ENCODE assay signal across 12 cellular contexts in the genomic region with DNA sequence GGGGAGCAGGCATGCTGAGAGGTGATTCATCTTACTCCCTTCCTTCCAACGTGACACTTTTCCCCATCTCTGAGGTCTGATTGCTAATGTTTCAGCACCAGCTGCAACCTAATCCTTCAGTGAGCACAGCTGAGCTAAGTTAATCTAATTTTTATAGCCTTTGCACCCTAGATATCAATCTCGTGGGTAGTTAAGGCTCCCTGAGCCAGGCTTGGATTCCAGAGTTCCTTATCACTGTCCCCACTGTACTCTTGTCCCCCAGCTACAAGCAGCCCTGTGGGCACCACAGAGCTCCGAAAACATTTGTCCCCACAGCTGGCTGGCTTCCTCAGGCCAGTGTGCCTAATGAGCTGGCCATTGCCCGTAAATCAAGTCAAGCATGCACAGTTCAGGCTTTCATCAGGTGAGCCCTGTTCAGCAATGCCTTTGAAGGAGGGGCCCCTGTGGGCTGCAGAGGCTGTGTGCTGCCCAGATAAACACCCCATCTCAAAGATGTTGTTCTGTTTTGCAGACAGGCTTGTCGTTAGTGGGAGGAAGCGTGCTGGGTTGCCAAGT.
DNase-seq lines count a peak whose midpoint lies in the region; ATAC-seq and TF ChIP-seq lines count a peak whose summit lies in the region.
"Had no signal": no experiment of that assay in that cellular context is flagged by ENCODE, and none has a peak within 500 bp of the region (broad histone marks: within the 10 kb centered on the region; RNA-seq: fewer than 3 reads in every experiment).

No MANE protein-coding gene starts in this region.

- WGBS in right lobe of liver (ENCODE audit: insufficient coverage, low coverage, low lambda C conversion rate, missing lambda C conversion rate) = 46% methylated on average over 5 of the region's 6 CpGs

- peak; percentile 26 for DNase-seq in DMS 273 (lab: John Stamatoyannopoulos, UW; ENCODE audit: unreplicated experiment)
- no peak for DNase-seq in DMS 273 treated with DMSO at 0.1 percent for 48 hours (lab: John Stamatoyannopoulos, UW)
- peak; percentile 94 for DNase-seq in RPMI7951 (ENCODE audit: low read depth)
- DNase-seq in fibroblast of peridontal ligament (ENCODE audit: extremely low read depth) = peak; percentile 40
- DNase-seq in skeletal muscle cell (ENCODE audit: low read depth) = peak; percentile 56
- DNase-seq in middle frontal gyrus (ENCODE audit: extremely low spot score, low spot score) = no peak
- no peak for DNase-seq in activated CD4-positive, alpha-beta T cell treated with anti-CD3 and anti-CD28 coated beads, Interleukin-2, amount 50 U/mL, for 48 hours
- no peak for DNase-seq in right lobe of liver
- DNase-seq: activated T-cell treated with anti-CD3 and anti-CD28 coated beads, Interleukin-2, amount 50 U/mL, for 48 hours; DMS53; transverse colon had no signal

- TF ChIP-seq CTCF in right lobe of liver (IDR thresholded peaks at IDR 0.05) = no peak

- intact Hi-C loops in right lobe of liver (cut with DNase I) = no loop called here

- no peak overlapping the region for H3K27ac ChIP-seq in right lobe of liver
- H3K27ac ChIP-seq: 22Rv1, transverse colon had no signal

- H3K9me3 ChIP-seq in right lobe of liver = no peaks in the 10 kb centered on the region
- H3K9me3 ChIP-seq: transverse colon had no signal

- H3K4me3 ChIP-seq in skeletal muscle cell (ENCODE audit: low read depth, low read length) (no peak overlapping the region), right lobe of liver (no peak overlapping the region)
- H3K4me3 ChIP-seq: transverse colon had no signal

- H3K27me3 ChIP-seq in right lobe of liver = no peaks in the 10 kb centered on the region
- H3K27me3 ChIP-seq: transverse colon had no signal

- H3K36me3 ChIP-seq in right lobe of liver = no peaks in the 10 kb centered on the region
- H3K36me3 ChIP-seq: transverse colon had no signal

- TF ChIP-seq POLR2A in right lobe of liver (IDR thresholded peaks at IDR 0.05) = no peak

- no peaks in the 10 kb centered on the region for H3K4me1 ChIP-seq in right lobe of liver
- H3K4me1 ChIP-seq: transverse colon had no signal

- ATAC-seq in right lobe of liver = no peak

Comparison
In these comparisons a context has a peak if more than half of its experiments do, and no peak if none do; other contexts are left out.
1. DNase-seq: peak in DMS 273 (single experiment), RPMI7951 (single experiment), fibroblast of peridontal ligament (single experiment) and skeletal muscle cell (single experiment); none in DMS 273 treated with DMSO at 0.1 percent for 48 hours (single experiment), middle frontal gyrus (single experiment), activated CD4-positive, alpha-beta T cell treated with anti-CD3 and anti-CD28 coated beads, Interleukin-2, amount 50 U/mL, for 48 hours (0 of 2) and right lobe of liver (0 of 3).